12 cellular contexts compared by ENCODE assay signal in genomic region chr2:111983478-111984212, GRCh38.
"Had no signal": no experiment of that assay in that cellular context is flagged by ENCODE, and none has a peak within 500 bp of the region (broad histone marks: within the 10 kb centered on the region; RNA-seq: fewer than 3 reads in every experiment).

No MANE protein-coding gene starts in this region.

- DNase-seq: activated B cell treated with CpG ODN at 0.5 μM for 24 hours; activated CD4-positive, alpha-beta T cell treated with anti-CD3 and anti-CD28 coated beads, Interleukin-2, amount 50 U/mL, for 1 hour; activated naive CD4-positive, alpha-beta T cell; activated T-cell treated with anti-CD3 and anti-CD28 coated beads, Interleukin-2, amount 50 U/mL, for 1 hour; gastrocnemius medialis; hippocampal formation; kidney glomerular epithelial cell; mesendoderm; retina had no signal

- ATAC-seq: gastrocnemius medialis had no signal

- FAIRE-seq: TTC549 had no signal

- H3K4me3 ChIP-seq: ascending aorta, gastrocnemius medialis had no signal

- H3K4me1 ChIP-seq: ascending aorta, gastrocnemius medialis had no signal

- H3K9me3 ChIP-seq: ascending aorta, gastrocnemius medialis had no signal

- H3K9ac ChIP-seq: parathyroid adenoma had no signal

- H3K27ac ChIP-seq: ascending aorta, gastrocnemius medialis had no signal

- H3K79me2 ChIP-seq: parathyroid adenoma had no signal

- H3K27me3 ChIP-seq: ascending aorta, gastrocnemius medialis had no signal
